Comparison of ENCODE assay signal across 17 cellular contexts in the genomic region with DNA sequence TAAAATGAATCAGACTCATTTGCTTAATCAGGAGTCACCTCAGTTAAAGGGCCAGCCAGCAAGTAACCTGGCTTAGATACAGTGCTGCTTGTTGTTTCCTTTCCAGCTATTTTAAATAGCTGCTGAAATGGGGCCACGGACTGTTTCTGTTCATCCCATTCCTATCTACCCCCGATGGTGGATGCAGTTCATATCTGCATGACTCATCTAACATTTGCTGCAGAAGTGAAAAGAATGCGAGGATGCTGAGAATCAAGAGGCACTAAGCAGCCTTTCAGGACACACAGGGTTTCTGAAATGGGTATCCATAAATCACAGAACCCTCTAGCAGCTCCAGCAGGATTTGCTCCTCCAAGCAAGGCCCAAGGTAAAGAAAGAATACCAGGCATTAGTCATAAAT.
DNase-seq lines count a peak whose midpoint lies in the region; ATAC-seq, FAIRE-seq and TF ChIP-seq lines count a peak whose summit lies in the region.
"Had no signal": no experiment of that assay in that cellular context is flagged by ENCODE, and none has a peak within 500 bp of the region (broad histone marks: within the 10 kb centered on the region; RNA-seq: fewer than 3 reads in every experiment).

No MANE protein-coding gene starts in this region.

- FAIRE-seq in GM12891 (lab: Jason Lieb, UNC), result no peak

- peaks cover 75 to 79% of the 10 kb centered on the region in 2 donors for H3K4me1 Mint-ChIP-seq in natural killer cell
- peaks cover 41% of the 10 kb centered on the region for H3K4me1 Mint-ChIP-seq in activated naive CD4-positive, alpha-beta T cell treated with anti-CD3 and anti-CD28 coated beads, Interleukin-2, amount 10 ng/mL, durations not matched to agents 7 days and 5 days

- H3K14ac ChIP-seq in IMR-90 (replicated peaks; ENCODE audit: low read depth, low read length), result no peak overlapping the region

- dilution Hi-C loops in IMR-90 (cut with HindIII; ENCODE audit: low sequenced_read_pairs, unreplicated experiment), result no loop called here

- CTCF ChIA-PET in IMR-90 (lab: Yijun Ruan, JAX), result no interaction called here
- CTCF ChIA-PET in activated naive CD4-positive, alpha-beta T cell treated with anti-CD3 and anti-CD28 coated beads, Interleukin-2, amount 10 ng/mL, durations not matched to agents 7 days and 5 days (lab: Charles Lee), result no interaction called here

- peak overlapping the region; percentile 93 to 94 for H3K27ac Mint-ChIP-seq in natural killer cell
- no peak overlapping the region for H3K27ac Mint-ChIP-seq in activated naive CD4-positive, alpha-beta T cell treated with anti-CD3 and anti-CD28 coated beads, Interleukin-2, amount 10 ng/mL, durations not matched to agents 7 days and 5 days
- H3K27ac Mint-ChIP-seq: activated naive CD8-positive, alpha-beta T cell treated with anti-CD3 and anti-CD28 coated beads, Interleukin-2, amount 50 U/mL, for 24 hours had no signal

- no peak overlapping the region for H2AK5ac ChIP-seq in IMR-90 (ENCODE audit: low read depth, low read length)

- H2BK5ac ChIP-seq in IMR-90 (ENCODE audit: low read depth, low read length, poor library complexity, severe bottlenecking), result no peak overlapping the region

- 0 out of 2 replicates have a peak, but pooled peaks cover 2% of the 10 kb centered on the region for H3K4me1 ChIP-seq in IMR-90 (ENCODE audit: control insufficient read depth, insufficient read depth, low read length)
- H3K4me1 ChIP-seq: upper lobe of left lung had no signal

- in situ Hi-C loops in IMR-90 (cut with MboI; ENCODE audit: low sequenced_read_pairs), result no loop called here

- no peak overlapping the region for H2AK9ac ChIP-seq in IMR-90 (replicated peaks; ENCODE audit: low read depth, low read length, poor library complexity)

- intact Hi-C loops in IMR-90 (cut with micrococcal nuclease) (no loop called here), natural killer cell (cut with micrococcal nuclease) (no loop called here)

- no peaks in the 10 kb centered on the region for H3K27me3 Mint-ChIP-seq in natural killer cell (ENCODE audit: low read depth in 2 of 2)
- no peaks in the 10 kb centered on the region for H3K27me3 Mint-ChIP-seq in activated naive CD4-positive, alpha-beta T cell treated with anti-CD3 and anti-CD28 coated beads, Interleukin-2, amount 10 ng/mL, durations not matched to agents 7 days and 5 days
- H3K27me3 Mint-ChIP-seq: activated CD4-positive, alpha-beta T cell treated with anti-CD3 and anti-CD28 coated beads, Interleukin-2, amount 10 ng/mL, durations not matched to agents 24 days and 14 days; activated naive CD8-positive, alpha-beta T cell treated with anti-CD3 and anti-CD28 coated beads, Interleukin-2, amount 50 U/mL, for 24 hours; activated T-cell treated with anti-CD3 and anti-CD28 coated beads, Interleukin-2, amount 50 U/mL, for 24 hours had no signal

- no peak overlapping the region for H2BK15ac ChIP-seq in IMR-90 (ENCODE audit: low read depth, low read length)

- no peak overlapping the region for H4K8ac ChIP-seq in IMR-90 (ENCODE audit: low read depth in 2 of 2, low read length in 2 of 2)

- H3K79me1 ChIP-seq in IMR-90 (ENCODE audit: low read depth in 1 of 2, low read length in 2 of 2), result peaks cover 2 to 4% of the 10 kb centered on the region in 2 experiments; a peak in 2 of 4 replicates

- H4K20me1 ChIP-seq in IMR-90 (ENCODE audit: insufficient read depth, low read length), result no peaks in the 10 kb centered on the region

- H3K9me3 Mint-ChIP-seq in natural killer cell, result no peaks in the 10 kb centered on the region
- no peaks in the 10 kb centered on the region for H3K9me3 Mint-ChIP-seq in activated naive CD4-positive, alpha-beta T cell treated with anti-CD3 and anti-CD28 coated beads, Interleukin-2, amount 10 ng/mL, durations not matched to agents 7 days and 5 days

- no peak overlapping the region for H2BK120ac ChIP-seq in IMR-90 (ENCODE audit: low read depth, low read length)

- no peak overlapping the region for H3K4me3 Mint-ChIP-seq in natural killer cell
- H3K4me3 Mint-ChIP-seq in activated naive CD4-positive, alpha-beta T cell treated with anti-CD3 and anti-CD28 coated beads, Interleukin-2, amount 10 ng/mL, durations not matched to agents 7 days and 5 days, result no peak overlapping the region
- H3K4me3 Mint-ChIP-seq: activated CD4-positive, alpha-beta T cell treated with anti-CD3 and anti-CD28 coated beads, Interleukin-2, amount 10 ng/mL, durations not matched to agents 24 days and 14 days; activated naive CD8-positive, alpha-beta T cell treated with anti-CD3 and anti-CD28 coated beads, Interleukin-2, amount 50 U/mL, for 24 hours; activated T-cell treated with anti-CD3 and anti-CD28 coated beads, Interleukin-2, amount 50 U/mL, for 24 hours had no signal

- peak; percentile 97 for ATAC-seq in IMR-90 (ENCODE audit: low read depth)
- no peak for ATAC-seq in natural killer cell
- no peak for ATAC-seq in GM18519 (IDR thresholded peaks at IDR 0.05; ENCODE audit: low FRiP score, unreplicated experiment)
- ATAC-seq: activated naive CD8-positive, alpha-beta T cell treated with anti-CD3 and anti-CD28 coated beads, Interleukin-2, amount 50 U/mL, for 24 hours had no signal

- DNase-seq in AG08395 (ENCODE audit: low spot score) (peak; percentile 41), IMR-90 (peak; percentile 76), dermis blood vessel endothelial cell (peak; percentile 17), natural killer cell (no peak), activated gamma-delta T cell treated with Interleukin-2 at 50 U/mL for 16 hours (no peak), GM12891 (ENCODE audit: insufficient read length, low spot score) (no peak)
- DNase-seq in activated naive CD4-positive, alpha-beta T cell treated with anti-CD3 and anti-CD28 coated beads, Interleukin-2, amount 10 ng/mL, durations not matched to agents 7 days and 5 days, result no peak
- DNase-seq: activated CD4-positive, alpha-beta T cell treated with anti-CD3 and anti-CD28 coated beads, Interleukin-2, amount 10 ng/mL, durations not matched to agents 24 days and 14 days; activated naive CD8-positive, alpha-beta T cell treated with anti-CD3 and anti-CD28 coated beads, Interleukin-2, amount 50 U/mL, for 24 hours; activated T-cell treated with anti-CD3 and anti-CD28 coated beads, Interleukin-2, amount 50 U/mL, for 24 hours; midbrain; NCI-H1694 treated with DMSO at 0.1 percent for 48 hours; NCI-H446 treated with DMSO at 0.1 percent for 48 hours; ovary; SIG-M5; upper lobe of left lung had no signal

- TF ChIP-seq RAD21 in IMR-90 (IDR thresholded peaks at IDR 0.05; ENCODE audit: low read length), result no peak

- H2BK20ac ChIP-seq in IMR-90 (ENCODE audit: low read depth, low read length), result no peak overlapping the region

- H3K36me3 ChIP-seq in IMR-90 (ENCODE audit: control insufficient read depth, insufficient read depth, low read length), result peaks cover 2% of the 10 kb centered on the region; the same call in 1 of the 2 replicates
- H3K36me3 ChIP-seq: ovary, upper lobe of left lung had no signal

- H3K9me1 ChIP-seq in IMR-90 (ENCODE audit: insufficient read depth, low read length), result peaks cover 3% of the 10 kb centered on the region; the same call in 1 of the 2 replicates

- no peak overlapping the region for H3K27ac ChIP-seq in IMR-90 (ENCODE audit: insufficient read depth, low read length)
- H3K27ac ChIP-seq: ovary, upper lobe of left lung had no signal

- POLR2A ChIA-PET in IMR-90 (lab: Charles Lee; ENCODE audit: unreplicated experiment), result no interaction called here

- H3K4me3 ChIP-seq in IMR-90 (ENCODE audit: insufficient read depth, low read depth, low read length), result no peak overlapping the region
- H3K4me3 ChIP-seq: ovary, upper lobe of left lung had no signal

- no peak overlapping the region for H3K18ac ChIP-seq in IMR-90 (ENCODE audit: low read depth, low read length)

- H3K4me2 ChIP-seq in IMR-90 (ENCODE audit: low read depth, low read length), result no peak overlapping the region

- no peaks in the 10 kb centered on the region for H3K27me3 ChIP-seq in IMR-90 (ENCODE audit: control insufficient read depth, insufficient read depth, low read length)
- H3K27me3 ChIP-seq: ovary, upper lobe of left lung had no signal

- no peak overlapping the region for H3K4ac ChIP-seq in IMR-90 (ENCODE audit: low read depth, low read length)

- no peaks in the 10 kb centered on the region for H3K36me3 Mint-ChIP-seq in natural killer cell
- H3K36me3 Mint-ChIP-seq in activated naive CD4-positive, alpha-beta T cell treated with anti-CD3 and anti-CD28 coated beads, Interleukin-2, amount 10 ng/mL, durations not matched to agents 7 days and 5 days, result peaks cover 64% of the 10 kb centered on the region

- no peak overlapping the region for H3K56ac ChIP-seq in IMR-90 (ENCODE audit: extremely low read depth, insufficient read depth, low read length)

- H3K9ac ChIP-seq in IMR-90 (ENCODE audit: low read depth, low read length), result no peak overlapping the region

- no peaks in the 10 kb centered on the region for H3K9me3 ChIP-seq in IMR-90 (ENCODE audit: control insufficient read depth, insufficient read depth, low read length)
- H3K9me3 ChIP-seq: ovary, upper lobe of left lung had no signal

- TF ChIP-seq POLR2A in IMR-90 (IDR thresholded peaks at IDR 0.05; ENCODE audit: low read depth, low read length), result no peak
- TF ChIP-seq POLR2A in GM12891 (IDR thresholded peaks at IDR 0.05; ENCODE audit: low read depth, low read length), result no peak

- BruUV-seq in IMR-90 (replicated peaks; lab: Mats Ljungman, UMichigan), result no TSS peak

- no peak overlapping the region for H3K23ac ChIP-seq in IMR-90 (ENCODE audit: low read depth, low read length)

- no peak overlapping the region for H2AFZ ChIP-seq in IMR-90 (replicated peaks; ENCODE audit: low read length, poor library complexity)

- TF ChIP-seq CTCF in IMR-90 (conservative IDR thresholded peaks at IDR 0.05; ENCODE audit: low read depth, low read length) (no peak), natural killer cell (IDR thresholded peaks at IDR 0.05) (no peak)

- no peak overlapping the region for H4K5ac ChIP-seq in IMR-90 (ENCODE audit: low read depth, low read length)

- no CpG with 5 or more reads among the region's 3 CpGs for WGBS in IMR-90 (ENCODE audit: extremely low coverage in 2 of 2, insufficient read length in 1 of 2), 2 experiments

- H4K91ac ChIP-seq in IMR-90 (ENCODE audit: insufficient read depth, low read depth, low read length), result no peak overlapping the region

TF ChIP-seq in IMR-90, 13 proteins besides CTCF, POLR2A, EP300 and RAD21:
- peak; percentile 53; the same call in 1 of the 2 replicates for TF ChIP-seq FOS (IDR thresholded peaks at IDR 0.05; ENCODE audit: low read depth, low read length)
- TF ChIP-seq CHD1 (IDR thresholded peaks at IDR 0.05; ENCODE audit: low read depth, low read length), result no peak

TF ChIP-seq in GM12891, 5 proteins besides CTCF, POLR2A, EP300 and RAD21:
- TF ChIP-seq SPI1 (IDR thresholded peaks at IDR 0.05; ENCODE audit: low read depth, low read length) (no peak), POLR2AphosphoS5 (IDR thresholded peaks at IDR 0.05; ENCODE audit: low read depth, low read length) (no peak)

Comparison
In these comparisons a context has a peak if more than half of its experiments do, and no peak if none do; other contexts are left out.
1. DNase-seq: peak in AG08395 (single experiment), IMR-90 (single experiment) and dermis blood vessel endothelial cell (single experiment); none in natural killer cell (single experiment), activated naive CD4-positive, alpha-beta T cell treated with anti-CD3 and anti-CD28 coated beads, Interleukin-2, amount 10 ng/mL, durations not matched to agents 7 days and 5 days (single experiment), activated gamma-delta T cell treated with Interleukin-2 at 50 U/mL for 16 hours (single experiment) and GM12891 (single experiment).